ENCODE assay signal across 14 cellular contexts in genomic region chr4:54498661-54499111, GRCh38.
DNase-seq lines count a peak whose midpoint lies in the region; ATAC-seq and TF ChIP-seq lines count a peak whose summit lies in the region.
"Had no signal": no experiment of that assay in that cellular context is flagged by ENCODE, and none has a peak within 500 bp of the region (broad histone marks: within the 10 kb centered on the region; RNA-seq: fewer than 3 reads in every experiment).

No MANE protein-coding gene starts in this region.

- H3K4me3 ChIP-seq in PC-3 (ENCODE audit: low read length) (no peak overlapping the region), endodermal cell (ENCODE audit: low read length) (no peak overlapping the region), neural progenitor cell (no peak overlapping the region)

- WGBS in endodermal cell (ENCODE audit: insufficient coverage in 1 of 2, insufficient read length in 1 of 2), 2 experiments = 50 to 76% methylated on average over 1 of the region's 1 CpG

- POLR2A ChIA-PET in PC-3 (lab: Charles Lee; ENCODE audit: unreplicated experiment) = no interaction called here

- H3K9ac ChIP-seq in PC-3 (ENCODE audit: low read length) (no peak overlapping the region), endodermal cell (ENCODE audit: extremely low read depth, low read length, poor library complexity, severe bottlenecking) (no peak overlapping the region), neural progenitor cell (no peak overlapping the region)

- TF ChIP-seq CTCF in PC-3 (conservative IDR thresholded peaks at IDR 0.05; ENCODE audit: low read depth, low read length) = no peak
- TF ChIP-seq CTCF in endodermal cell (conservative IDR thresholded peaks at IDR 0.05) = no peak
- no peak for TF ChIP-seq CTCF in neural progenitor cell (IDR thresholded peaks at IDR 0.05)

- intact Hi-C loops in PC-3 (cut with micrococcal nuclease) = no loop called here

- peak overlapping the region; percentile 24 for H3K4me3 Mint-ChIP-seq in endodermal cell
- peak overlapping the region; percentile 57 for H3K4me3 Mint-ChIP-seq in neural progenitor cell
- H3K4me3 Mint-ChIP-seq: activated CD8-positive, alpha-beta T cell treated with anti-CD3 and anti-CD28 coated beads, Interleukin-2, amount 10 ng/mL, durations not matched to agents 7 days and 5 days; activated naive CD8-positive, alpha-beta T cell had no signal

- H3K27me3 ChIP-seq in PC-3 (ENCODE audit: low read length) (peaks cover 6% of the 10 kb centered on the region; the same call in 1 of the 2 replicates), endodermal cell (ENCODE audit: control insufficient read depth, insufficient read depth, low read length, poor library complexity, severe bottlenecking) (no peaks in the 10 kb centered on the region), neural progenitor cell (no peaks in the 10 kb centered on the region)
- H3K27me3 ChIP-seq: neutrophil had no signal

- H3F3A ChIP-seq in PC-3 (ENCODE audit: low read length, unreplicated experiment) (no peaks in the 10 kb centered on the region), neural progenitor cell (ENCODE audit: low read depth) (peaks cover 8% of the 10 kb centered on the region)

- H3K4me2 ChIP-seq in PC-3 (ENCODE audit: low read length) (peak overlapping the region; percentile 36), neural progenitor cell (no peak overlapping the region)

- CTCF ChIA-PET in PC-3 (lab: Charles Lee) = no interaction called here

- H3K9me3 ChIP-seq in PC-3 (ENCODE audit: low read length) (no peaks in the 10 kb centered on the region), endodermal cell (ENCODE audit: control insufficient read depth, low read length) (peaks cover 7% of the 10 kb centered on the region), neural progenitor cell (ENCODE audit: low read depth) (no peaks in the 10 kb centered on the region)
- H3K9me3 ChIP-seq: neutrophil had no signal

- H2AFZ ChIP-seq in PC-3 (ENCODE audit: low read length) = no peak overlapping the region
- H2AFZ ChIP-seq in neural progenitor cell (replicated peaks) = no peak overlapping the region

- peaks cover 21% of the 10 kb centered on the region for H3K4me1 ChIP-seq in PC-3 (ENCODE audit: insufficient read depth, low read length)
- H3K4me1 ChIP-seq in endodermal cell (ENCODE audit: control insufficient read depth, insufficient read depth, low read length) = peaks cover 10% of the 10 kb centered on the region
- H3K4me1 ChIP-seq in neural progenitor cell = peaks cover 13% of the 10 kb centered on the region

- H3K4me1 Mint-ChIP-seq in endodermal cell (peaks cover 28% of the 10 kb centered on the region), neural progenitor cell (peaks cover 37% of the 10 kb centered on the region)

- no peaks in the 10 kb centered on the region for H3K9me2 ChIP-seq in PC-3 (replicated peaks; ENCODE audit: low read length)

- BruUV-seq in PC-3 (replicated peaks; lab: Mats Ljungman, UMichigan) = no TSS peak

- H3K9me3 Mint-ChIP-seq in endodermal cell (peaks cover 3% of the 10 kb centered on the region), neural progenitor cell (peaks cover 7% of the 10 kb centered on the region)

- peak overlapping the region; percentile 71 for H3K27ac Mint-ChIP-seq in endodermal cell
- peak overlapping the region; percentile 35 for H3K27ac Mint-ChIP-seq in neural progenitor cell
- H3K27ac Mint-ChIP-seq: activated CD8-positive, alpha-beta T cell treated with anti-CD3 and anti-CD28 coated beads, Interleukin-2, amount 10 ng/mL, durations not matched to agents 7 days and 5 days; activated naive CD8-positive, alpha-beta T cell had no signal

- H3K79me2 ChIP-seq in PC-3 (ENCODE audit: low read length) (no peaks in the 10 kb centered on the region), neural progenitor cell (ENCODE audit: low read depth) (no peaks in the 10 kb centered on the region)

- H4K20me1 ChIP-seq in PC-3 (ENCODE audit: low read length) (no peaks in the 10 kb centered on the region), neural progenitor cell (ENCODE audit: low read depth) (no peaks in the 10 kb centered on the region)

- H3K36me3 Mint-ChIP-seq in endodermal cell (ENCODE audit: low read depth) (no peaks in the 10 kb centered on the region), neural progenitor cell (no peaks in the 10 kb centered on the region)
- H3K36me3 Mint-ChIP-seq: activated naive CD8-positive, alpha-beta T cell had no signal

- H3K27me3 Mint-ChIP-seq in endodermal cell (ENCODE audit: insufficient read depth) = no peaks in the 10 kb centered on the region
- H3K27me3 Mint-ChIP-seq in neural progenitor cell (ENCODE audit: insufficient read depth, low read depth) = peaks cover 4% of the 10 kb centered on the region

- H3K27ac ChIP-seq in PC-3 (ENCODE audit: low read length) (peak overlapping the region; percentile 17; the same call in 1 of the 2 replicates), endodermal cell (ENCODE audit: low read depth, low read length) (peak overlapping the region; percentile 84), neural progenitor cell (no peak overlapping the region)
- H3K27ac ChIP-seq: neutrophil had no signal

- H3K36me3 ChIP-seq in PC-3 (ENCODE audit: low read depth, low read length) = no peaks in the 10 kb centered on the region
- no peaks in the 10 kb centered on the region for H3K36me3 ChIP-seq in endodermal cell (ENCODE audit: control insufficient read depth, insufficient read depth, low read length)
- no peaks in the 10 kb centered on the region for H3K36me3 ChIP-seq in neural progenitor cell
- H3K36me3 ChIP-seq: neutrophil had no signal

- peak; percentile 64 for DNase-seq in ELR (ENCODE audit: low read depth)
- peak; percentile 90 for DNase-seq in PC-3
- DNase-seq in endodermal cell = no peak
- peak; percentile 20 for DNase-seq in neural progenitor cell (ENCODE audit: low spot score)
- DNase-seq in left lobe of liver (ENCODE audit: low spot score) = no peak
- DNase-seq in NCI-H774 (lab: John Stamatoyannopoulos, UW) = no peak
- DNase-seq: activated CD8-positive, alpha-beta T cell treated with anti-CD3 and anti-CD28 coated beads, Interleukin-2, amount 10 ng/mL, durations not matched to agents 7 days and 5 days; DMS153; NCI-H524 treated with DMSO at 0.1 percent for 48 hours; stimulated activated CD4-positive, alpha-beta T cell treated with anti-CD3 and anti-CD28 coated beads, Interleukin-4, amount 100 ng/mL, for 1 hour had no signal

- ATAC-seq in PC-3 = peak; percentile 60
- ATAC-seq in left lobe of liver = no peak
- no peak for ATAC-seq in HG02588 (IDR thresholded peaks at IDR 0.05; ENCODE audit: unreplicated experiment)
- ATAC-seq in HG03095 (IDR thresholded peaks at IDR 0.05; ENCODE audit: unreplicated experiment) = no peak
- ATAC-seq: activated CD8-positive, alpha-beta T cell treated with anti-CD3 and anti-CD28 coated beads, Interleukin-2, amount 10 ng/mL, durations not matched to agents 7 days and 5 days had no signal

Comparison
In these comparisons a context has a peak if more than half of its experiments do, and no peak if none do; other contexts are left out.
1. DNase-seq: peak in ELR (single experiment), PC-3 (single experiment) and neural progenitor cell (single experiment); none in endodermal cell (single experiment), left lobe of liver (single experiment) and NCI-H774 (single experiment).